ENCODE assay signal across 2 cellular contexts in genomic region chr2:10757814-10758286, GRCh38.
TF ChIP-seq lines count a peak whose summit lies in the region.

No MANE protein-coding gene starts in this region.

TF ChIP-seq in A549, 52 proteins besides CTCF, POLR2A, EP300 and RAD21 (continued from another document):
- TF ChIP-seq MAFK (IDR thresholded peaks at IDR 0.05; ENCODE audit: partially characterized antibody): peak; percentile 63

TF ChIP-seq in GM23338, 12 proteins besides CTCF, POLR2A, EP300 and RAD21 (continued from another document):
- TF ChIP-seq REST (IDR thresholded peaks at IDR 0.05; ENCODE audit: unreplicated experiment) (no peak), ETS1 (IDR thresholded peaks at IDR 0.05) (no peak), ZNF331 (CRISPR knock-in tag; IDR thresholded peaks at IDR 0.05; ENCODE audit: low read depth) (no peak), EZH2 (IDR thresholded peaks at IDR 0.05; ENCODE audit: low read depth, unreplicated experiment) (no peak), JUNB (IDR thresholded peaks at IDR 0.05; ENCODE audit: unreplicated experiment) (no peak), NANOG (IDR thresholded peaks at IDR 0.05; ENCODE audit: borderline replicate concordance) (no peak), EZH2phosphoT487 (IDR thresholded peaks at IDR 0.05; ENCODE audit: unreplicated experiment) (no peak), CREB1 (CRISPR knock-in tag; IDR thresholded peaks at IDR 0.05; ENCODE audit: low read depth) (no peak), POLR2AphosphoS5 (IDR thresholded peaks at IDR 0.05; ENCODE audit: low read depth) (no peak), ZNF462 (CRISPR knock-in tag; IDR thresholded peaks at IDR 0.05) (no peak)
